In the genomic region with DNA sequence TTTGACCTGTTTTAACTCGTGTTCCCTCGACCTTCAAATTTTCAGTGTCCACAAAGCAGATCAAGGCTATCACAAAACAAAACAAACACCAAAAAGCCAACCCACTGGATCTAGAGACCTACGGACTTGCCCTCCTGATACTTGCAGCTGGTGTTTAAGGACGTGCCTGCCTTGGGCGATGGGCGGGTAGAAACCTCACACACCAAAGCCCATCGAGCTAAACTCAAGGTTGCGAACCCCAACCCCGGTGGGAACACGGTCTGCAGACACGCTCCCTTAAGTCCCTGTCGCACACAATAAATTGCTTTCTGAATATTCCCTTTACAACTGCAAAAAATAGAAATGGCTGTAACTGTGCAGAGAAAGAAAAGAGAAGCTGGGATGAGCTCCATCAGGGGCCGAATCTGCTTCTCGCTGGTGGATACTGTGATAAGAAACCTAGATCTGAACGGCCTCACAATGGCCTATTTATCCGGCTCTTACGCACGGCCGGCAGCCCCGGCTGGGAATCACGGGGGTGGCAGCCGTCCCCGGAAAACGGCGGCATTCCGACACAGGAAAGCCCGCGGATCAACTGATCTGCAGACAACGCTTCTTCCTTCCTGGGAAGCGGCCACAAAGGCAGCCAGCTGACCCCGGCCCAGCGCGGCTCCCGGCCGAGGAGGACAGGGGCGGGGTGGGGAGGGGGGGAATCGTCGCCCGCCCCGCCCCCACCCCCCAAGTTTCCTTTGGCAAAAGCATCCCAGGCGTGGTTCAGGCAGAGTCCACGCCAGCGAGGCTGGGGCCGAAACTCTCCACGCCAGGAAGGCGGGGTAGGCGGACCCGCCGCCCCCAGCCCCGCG, we compare ENCODE assay signal across 8 cellular contexts.
DNase-seq lines count a peak whose midpoint lies in the region; ATAC-seq and TF ChIP-seq lines count a peak whose summit lies in the region.

No MANE protein-coding gene starts in this region.

- H3K27me3 Mint-ChIP-seq in activated CD4-positive, alpha-beta T cell treated with anti-CD3 and anti-CD28 coated beads, Interleukin-2, amount 10 ng/mL, durations not matched to agents 7 days and 5 days, result no peaks in the 10 kb centered on the region
- no peaks in the 10 kb centered on the region for H3K27me3 Mint-ChIP-seq in endothelial cell (ENCODE audit: unreplicated experiment)

- H3K36me3 ChIP-seq in stomach, result no peaks in the 10 kb centered on the region

- peaks cover 7 to 35% (median 31%) of the 10 kb centered on the region in 4 donors for H3K4me1 ChIP-seq in stomach

- H3K4me3 Mint-ChIP-seq in activated CD4-positive, alpha-beta T cell treated with anti-CD3 and anti-CD28 coated beads, Interleukin-2, amount 10 ng/mL, durations not matched to agents 7 days and 5 days, result peak overlapping the region; percentile 72
- H3K4me3 Mint-ChIP-seq in endothelial cell (ENCODE audit: unreplicated experiment), result peak overlapping the region; percentile 37

- DNase-seq in GM10248 (ENCODE audit: extremely low spot score) (peak; percentile 35), endothelial cell (ENCODE audit: low spot score) (peak; percentile 76), medulla oblongata (ENCODE audit: extremely low spot score) (peak; percentile 82), stomach (peak; percentile 34), NCI-H446 treated with DMSO at 0.1 percent for 48 hours (lab: John Stamatoyannopoulos, UW) (no peak)
- peak; percentile 26 for DNase-seq in activated CD4-positive, alpha-beta T cell treated with anti-CD3 and anti-CD28 coated beads, Interleukin-2, amount 10 ng/mL, durations not matched to agents 7 days and 5 days

- H3K27ac ChIP-seq in stomach, result peak overlapping the region; percentile 37 to 94 (median 88)

- H3K9me3 Mint-ChIP-seq in activated CD4-positive, alpha-beta T cell treated with anti-CD3 and anti-CD28 coated beads, Interleukin-2, amount 10 ng/mL, durations not matched to agents 7 days and 5 days, result no peaks in the 10 kb centered on the region
- H3K9me3 Mint-ChIP-seq in endothelial cell (ENCODE audit: unreplicated experiment), result no peaks in the 10 kb centered on the region

- no peaks in the 10 kb centered on the region for H3K36me3 Mint-ChIP-seq in activated CD4-positive, alpha-beta T cell treated with anti-CD3 and anti-CD28 coated beads, Interleukin-2, amount 10 ng/mL, durations not matched to agents 7 days and 5 days (ENCODE audit: low read depth)
- H3K36me3 Mint-ChIP-seq in endothelial cell (ENCODE audit: low read depth, unreplicated experiment), result no peaks in the 10 kb centered on the region

- peaks cover 0 to 4% (median 0%) of the 10 kb centered on the region in 3 donors for H3K27me3 ChIP-seq in stomach

- peak overlapping the region; percentile 62 to 72 (median 66) for H3K4me3 ChIP-seq in stomach

- intact Hi-C loops in stomach (cut with DNase I; ENCODE audit: low total_unique reads), result no loop called here

- 3 to 12% (median 7%) methylated on average over 28 to 51 of the region's 51 CpGs for WGBS in stomach, 5 donors

- H3K27ac Mint-ChIP-seq in activated CD4-positive, alpha-beta T cell treated with anti-CD3 and anti-CD28 coated beads, Interleukin-2, amount 10 ng/mL, durations not matched to agents 7 days and 5 days, result peak overlapping the region; percentile 95
- H3K27ac Mint-ChIP-seq in endothelial cell (ENCODE audit: unreplicated experiment), result peak overlapping the region; percentile 88

- ATAC-seq in HG03095 (IDR thresholded peaks at IDR 0.05; ENCODE audit: unreplicated experiment) (peak; percentile 30), HG02571 (IDR thresholded peaks at IDR 0.05; ENCODE audit: unreplicated experiment) (no peak)

- TF ChIP-seq CTCF in GM10248 (IDR thresholded peaks at IDR 0.05; ENCODE audit: control extremely low read depth, extremely low read depth, low read depth, missing control alignments) (no peak), endothelial cell (IDR thresholded peaks at IDR 0.05; ENCODE audit: unreplicated experiment) (no peak), stomach (IDR thresholded peaks at IDR 0.05) (no peak)

- POLR2A ChIA-PET in GM10248 (lab: Yijun Ruan, JAX), result no interaction called here
- POLR2A ChIA-PET in activated CD4-positive, alpha-beta T cell treated with anti-CD3 and anti-CD28 coated beads, Interleukin-2, amount 10 ng/mL, durations not matched to agents 7 days and 5 days (lab: Charles Lee), result no interaction called here

- no peak for TF ChIP-seq EP300 in stomach (IDR thresholded peaks at IDR 0.05)

- CTCF ChIA-PET in GM10248 (lab: Yijun Ruan, JAX), result interaction anchor here (1.0 to 1.8 kb wide), 3 partner anchors 10 to 65 kb away, joined by 3 to 5 read pairs (median 3); no protein-coding TSS in a partner anchor
- CTCF ChIA-PET in activated CD4-positive, alpha-beta T cell treated with anti-CD3 and anti-CD28 coated beads, Interleukin-2, amount 10 ng/mL, durations not matched to agents 7 days and 5 days (lab: Charles Lee), result interaction anchor here (0.9 to 3.7 kb wide), 6 partner anchors 9 to 346 kb away, joined by 3 to 15 read pairs (median 4); no protein-coding TSS in a partner anchor

- H3K9me3 ChIP-seq in stomach, result no peaks in the 10 kb centered on the region

- H3K4me1 Mint-ChIP-seq in activated CD4-positive, alpha-beta T cell treated with anti-CD3 and anti-CD28 coated beads, Interleukin-2, amount 10 ng/mL, durations not matched to agents 7 days and 5 days, result peaks cover 60% of the 10 kb centered on the region
- peaks cover 34% of the 10 kb centered on the region for H3K4me1 Mint-ChIP-seq in endothelial cell (ENCODE audit: unreplicated experiment)

- no peak for TF ChIP-seq POLR2A in stomach (IDR thresholded peaks at IDR 0.05)
